ENCODE assay signal across 1 cellular context in genomic region chr11:107565219-107565937, GRCh38.
TF ChIP-seq lines count a peak whose summit lies in the region.

Gene ALKBH8 (minus strand): TSS chr11:107565735. CDS start chr11:107560893, 4,842 bp downstream.

TF ChIP-seq in HepG2, 621 proteins besides CTCF, POLR2A, EP300 and RAD21 (continued from another document and continues in another):
- no peak for TF ChIP-seq STAT6 (CRISPR knock-in tag; IDR thresholded peaks at IDR 0.05; ENCODE audit: borderline replicate concordance)
- TF ChIP-seq ZNF709 (CRISPR knock-in tag; IDR thresholded peaks at IDR 0.05): peak; percentile 75
- TF ChIP-seq YEATS4 (CRISPR knock-in tag; IDR thresholded peaks at IDR 0.05; ENCODE audit: borderline replicate concordance): peak; percentile 66; the same call in 1 of the 2 replicates
- 0 out of 2 replicates have a peak, but pooled peaks have one; percentile 22 for TF ChIP-seq AKAP8 (CRISPR knock-in tag; IDR thresholded peaks at IDR 0.05)
- no peak for TF ChIP-seq ZNF512B (CRISPR knock-in tag; IDR thresholded peaks at IDR 0.05; ENCODE audit: borderline replicate concordance)
- 0 out of 2 replicates have a peak, but pooled peaks have one; percentile 40 for TF ChIP-seq SALL2 (CRISPR knock-in tag; IDR thresholded peaks at IDR 0.05)
- 0 out of 2 replicates have a peak, but pooled peaks have one; percentile 21 for TF ChIP-seq ZNF441 (CRISPR knock-in tag; IDR thresholded peaks at IDR 0.05; ENCODE audit: borderline replicate concordance)
- TF ChIP-seq GATAD1 (CRISPR knock-in tag; IDR thresholded peaks at IDR 0.05): peak; percentile 87
- TF ChIP-seq ZNF282 (IDR thresholded peaks at IDR 0.05; ENCODE audit: partially characterized antibody): no peak
- peak; percentile 57; the same call in 1 of the 2 replicates for TF ChIP-seq ZBTB38 (CRISPR knock-in tag; IDR thresholded peaks at IDR 0.05)
- peak; percentile 47; the same call in 1 of the 2 replicates for TF ChIP-seq ERF (CRISPR knock-in tag; IDR thresholded peaks at IDR 0.05)
- TF ChIP-seq NFAT5 (CRISPR knock-in tag; IDR thresholded peaks at IDR 0.05): no peak
- peak; percentile 77; the same call in 1 of the 2 replicates for TF ChIP-seq BCL3 (CRISPR knock-in tag; IDR thresholded peaks at IDR 0.05)
- peak; percentile 61; the same call in 1 of the 2 replicates for TF ChIP-seq TBX2 (CRISPR knock-in tag; IDR thresholded peaks at IDR 0.05; ENCODE audit: borderline replicate concordance)
- no peak for TF ChIP-seq KDM6A (CRISPR knock-in tag; IDR thresholded peaks at IDR 0.05; ENCODE audit: low read depth)
- peak; percentile 97 for TF ChIP-seq KAT8 (CRISPR knock-in tag; IDR thresholded peaks at IDR 0.05)
- TF ChIP-seq ZNF780A (CRISPR knock-in tag; IDR thresholded peaks at IDR 0.05): no peak
- TF ChIP-seq SIX1 (CRISPR knock-in tag; IDR thresholded peaks at IDR 0.05; ENCODE audit: borderline replicate concordance): no peak
- TF ChIP-seq NR2C2 (CRISPR knock-in tag; IDR thresholded peaks at IDR 0.05; ENCODE audit: borderline replicate concordance): peak; percentile 79
- TF ChIP-seq ZNF646 (CRISPR knock-in tag; IDR thresholded peaks at IDR 0.05): peak; percentile 72
- no peak for TF ChIP-seq ZNF382 (CRISPR knock-in tag; IDR thresholded peaks at IDR 0.05; ENCODE audit: borderline replicate concordance)
- TF ChIP-seq MED8 (CRISPR knock-in tag; IDR thresholded peaks at IDR 0.05; ENCODE audit: insufficient replicate concordance): peak; percentile 22
- TF ChIP-seq ZNF574 (CRISPR knock-in tag; IDR thresholded peaks at IDR 0.05): peak; percentile 87
- TF ChIP-seq MLLT10 (CRISPR knock-in tag; IDR thresholded peaks at IDR 0.05): no peak
- no peak for TF ChIP-seq FOXJ3 (CRISPR knock-in tag; IDR thresholded peaks at IDR 0.05; ENCODE audit: borderline replicate concordance)
- no peak for TF ChIP-seq TRIM24 (CRISPR knock-in tag; IDR thresholded peaks at IDR 0.05)
- peak; percentile 79 for TF ChIP-seq CEBPB (IDR thresholded peaks at IDR 0.05; ENCODE audit: borderline replicate concordance, low read depth, low read length)
- no peak for TF ChIP-seq ZNF724P (CRISPR knock-in tag; IDR thresholded peaks at IDR 0.05; ENCODE audit: borderline replicate concordance)
- TF ChIP-seq MEF2D (CRISPR knock-in tag; IDR thresholded peaks at IDR 0.05): peak; percentile 61; the same call in 1 of the 2 replicates
- TF ChIP-seq RORA (CRISPR knock-in tag; IDR thresholded peaks at IDR 0.05): no peak
- 0 out of 2 replicates have a peak, but pooled peaks have one; percentile 25 for TF ChIP-seq MIER2 (CRISPR knock-in tag; IDR thresholded peaks at IDR 0.05)
- TF ChIP-seq ZNF674 (CRISPR knock-in tag; IDR thresholded peaks at IDR 0.05; ENCODE audit: low read depth): no peak
- peak; percentile 55; the same call in 1 of the 2 replicates for TF ChIP-seq KDM5B (CRISPR knock-in tag; IDR thresholded peaks at IDR 0.05; ENCODE audit: borderline replicate concordance)
- TF ChIP-seq ZNF720 (CRISPR knock-in tag; IDR thresholded peaks at IDR 0.05): no peak
